In genomic region chr1:8200317-8201115, GRCh38 we compare ENCODE assay signal across 21 cellular contexts.
DNase-seq lines count a peak whose midpoint lies in the region; ATAC-seq, FAIRE-seq and TF ChIP-seq lines count a peak whose summit lies in the region.
"Had no signal": no experiment of that assay in that cellular context is flagged by ENCODE, and none has a peak within 500 bp of the region (broad histone marks: within the 10 kb centered on the region; RNA-seq: fewer than 3 reads in every experiment).

No MANE protein-coding gene starts in this region.

- H3K4ac ChIP-seq in H1 (replicated peaks; ENCODE audit: insufficient read length, low read depth, low read length): no peak overlapping the region

- H3K4me1 Mint-ChIP-seq in nephron: peaks cover 55% of the 10 kb centered on the region
- H3K4me1 Mint-ChIP-seq in naive thymus-derived CD4-positive, alpha-beta T cell: peaks cover 0 to 8% (median 3%) of the 10 kb centered on the region in 7 donors

- H3K4me2 ChIP-seq in PC-3 (ENCODE audit: low read length) (no peak overlapping the region), H1 (ENCODE audit: insufficient read depth in 1 of 2, low read depth in 2 of 2, low read length in 2 of 2) (no peak overlapping the region)

- H3K9me3 ChIP-seq in PC-3 (ENCODE audit: low read length) (no peaks in the 10 kb centered on the region), H1 (ENCODE audit: insufficient read depth in 2 of 2, low read depth in 1 of 2, low read length in 1 of 2) (no peaks in the 10 kb centered on the region), stomach smooth muscle (ENCODE audit: control insufficient read depth in 2 of 2, low read length in 2 of 2) (no peaks in the 10 kb centered on the region)
- H3K9me3 ChIP-seq in naive thymus-derived CD4-positive, alpha-beta T cell (ENCODE audit: control insufficient read depth in 2 of 3, low read length in 3 of 3): no peaks in the 10 kb centered on the region
- H3K9me3 ChIP-seq: gastrocnemius medialis, tibial nerve had no signal

- no TSS peak for BruUV-seq in PC-3 (replicated peaks; lab: Mats Ljungman, UMichigan)

- H4K5ac ChIP-seq in H1 (ENCODE audit: insufficient read length, low read depth, low read length): no peak overlapping the region

- no peak for TF ChIP-seq EP300 in H1 (IDR thresholded peaks at IDR 0.05; ENCODE audit: borderline replicate concordance in 1 of 2, low read depth in 2 of 2, low read length in 2 of 2)

- peak overlapping the region in 1 of 3 experiments; percentile 37 for H3K4me3 Mint-ChIP-seq in nephron
- no peak overlapping the region for H3K4me3 Mint-ChIP-seq in naive thymus-derived CD4-positive, alpha-beta T cell

- no peak overlapping the region for H2BK20ac ChIP-seq in H1 (ENCODE audit: low read length)

- TF ChIP-seq POLR2A in H1 (IDR thresholded peaks at IDR 0.05; ENCODE audit: control extremely low read depth in 1 of 2, low read depth in 2 of 2, low read length in 2 of 2): no peak

- H3K79me2 ChIP-seq in PC-3 (ENCODE audit: low read length) (0 out of 2 replicates have a peak, but pooled peaks cover 3% of the 10 kb centered on the region), H1 (ENCODE audit: control insufficient read depth in 1 of 2, insufficient read depth in 2 of 2, low read length in 2 of 2) (no peaks in the 10 kb centered on the region)

- H3K27ac ChIP-seq in PC-3 (ENCODE audit: low read length) (0 out of 2 replicates have a peak overlapping the region, but pooled peaks have one; percentile 6), H1 (ENCODE audit: low read depth, low read length) (no peak overlapping the region), stomach smooth muscle (ENCODE audit: low read length) (peak overlapping the region; percentile 100)
- H3K27ac ChIP-seq in naive thymus-derived CD4-positive, alpha-beta T cell (ENCODE audit: low read depth, low read length): no peak overlapping the region

- H3K56ac ChIP-seq in H1 (replicated peaks; ENCODE audit: insufficient read length, low read depth, low read length): no peak overlapping the region

- no peaks in the 10 kb centered on the region for H4K20me1 ChIP-seq in PC-3 (ENCODE audit: low read length)
- no peaks in the 10 kb centered on the region for H4K20me1 ChIP-seq in H1 (replicated peaks in 1 of 2; ENCODE audit: control insufficient read depth in 1 of 2, insufficient read depth in 2 of 2, low read length in 2 of 2)

- H2BK15ac ChIP-seq in H1 (ENCODE audit: low read length): 0 out of 2 replicates have a peak overlapping the region, but pooled peaks have one; percentile 5

- no peak for ATAC-seq in PC-3
- no peak for ATAC-seq in HG02973 (IDR thresholded peaks at IDR 0.05; ENCODE audit: unreplicated experiment)
- ATAC-seq in naive thymus-derived CD4-positive, alpha-beta T cell: no peak
- ATAC-seq: gastrocnemius medialis, left colon had no signal

- H2AFZ ChIP-seq in PC-3 (ENCODE audit: low read length): no peak overlapping the region
- H2AFZ ChIP-seq in H1 (ENCODE audit: low read length): no peak overlapping the region

- no peak overlapping the region for H3K9ac ChIP-seq in PC-3 (ENCODE audit: low read length)
- H3K9ac ChIP-seq in H1 (replicated peaks in 1 of 4; ENCODE audit: extremely low read depth in 1 of 4, low read depth in 3 of 4, low read length in 3 of 4): no peak overlapping the region
- peak overlapping the region; percentile 71 to 92 for H3K9ac ChIP-seq in stomach smooth muscle (ENCODE audit: low read length in 2 of 2)

- TF ChIP-seq RAD21 in H1 (IDR thresholded peaks at IDR 0.05 in 1 of 2, conservative IDR thresholded peaks at IDR 0.05 in 1 of 2; ENCODE audit: low read depth in 2 of 2, low read length in 2 of 2): no peak

- peaks cover 9% of the 10 kb centered on the region for H3F3A ChIP-seq in PC-3 (ENCODE audit: low read length, unreplicated experiment)

- H3K27me3 Mint-ChIP-seq in nephron (ENCODE audit: low read depth): peaks cover 7% of the 10 kb centered on the region
- no peaks in the 10 kb centered on the region for H3K27me3 Mint-ChIP-seq in naive thymus-derived CD4-positive, alpha-beta T cell

- intact Hi-C loops in PC-3 (cut with micrococcal nuclease): no loop called here
- intact Hi-C loops in naive thymus-derived CD4-positive, alpha-beta T cell (cut with micrococcal nuclease): no loop called here

- 95% methylated on average over 17 of the region's 18 CpGs; no CpG with 5 or more reads in 1 of the 2 experiments for WGBS in H1 (ENCODE audit: extremely low coverage in 1 of 2, insufficient coverage in 1 of 2, insufficient read length in 1 of 2, insufficient replicate concordance in 2 of 2, low coverage in 1 of 2, low lambda C conversion rate in 2 of 2, missing lambda C conversion rate in 1 of 2), 2 experiments

- POLR2A ChIA-PET in PC-3 (lab: Charles Lee; ENCODE audit: unreplicated experiment): no interaction called here
- POLR2A ChIA-PET in H1 (lab: Charles Lee; ENCODE audit: partially characterized antibody): interaction anchor here (0.7 to 1.4 kb wide), 2 partner anchors 33 to 1013 kb away, joined by 3 read pairs; no protein-coding TSS in a partner anchor
- POLR2A ChIA-PET in naive thymus-derived CD4-positive, alpha-beta T cell (lab: Charles Lee): interaction anchor here (0.6 kb wide), 1 partner anchor 87 kb away, joined by 5 read pairs; no protein-coding TSS in a partner anchor

- H3K36me3 ChIP-seq in PC-3 (ENCODE audit: low read depth, low read length) (no peaks in the 10 kb centered on the region), H1 (ENCODE audit: control insufficient read depth in 2 of 4, insufficient read depth in 4 of 4, low read length in 3 of 4) (no peaks in the 10 kb centered on the region), stomach smooth muscle (ENCODE audit: control insufficient read depth in 2 of 2, insufficient read depth in 2 of 2, low read length in 2 of 2) (no peaks in the 10 kb centered on the region)
- no peaks in the 10 kb centered on the region for H3K36me3 ChIP-seq in naive thymus-derived CD4-positive, alpha-beta T cell (ENCODE audit: control insufficient read depth in 2 of 3, insufficient read depth in 3 of 3, low read length in 3 of 3)
- H3K36me3 ChIP-seq: gastrocnemius medialis, tibial nerve had no signal

- H2AK5ac ChIP-seq in H1 (ENCODE audit: low read depth, low read length): no peak overlapping the region

- no peak overlapping the region for H3K14ac ChIP-seq in H1 (ENCODE audit: insufficient read length)

- CTCF ChIA-PET in PC-3 (lab: Charles Lee): no interaction called here
- CTCF ChIA-PET in H1 (lab: Charles Lee; ENCODE audit: partially characterized antibody): interaction anchor here (0.6 to 3.8 kb wide), 7 partner anchors 12 to 628 kb away, joined by 3 to 16 read pairs (median 3); no protein-coding TSS in a partner anchor
- CTCF ChIA-PET in naive thymus-derived CD4-positive, alpha-beta T cell (lab: Charles Lee): no interaction called here

- H3K4me3 ChIP-seq in PC-3 (ENCODE audit: low read length): no peak overlapping the region
- no peak overlapping the region for H3K4me3 ChIP-seq in H1 (ENCODE audit: extremely low read depth in 1 of 4, insufficient read depth in 2 of 4, low read depth in 3 of 4, low read length in 4 of 4)
- no peak overlapping the region for H3K4me3 ChIP-seq in stomach smooth muscle (ENCODE audit: low read length in 2 of 2)
- no peak overlapping the region for H3K4me3 ChIP-seq in naive thymus-derived CD4-positive, alpha-beta T cell (ENCODE audit: low read length)
- H3K4me3 ChIP-seq: gastrocnemius medialis, tibial nerve had no signal

- H4K91ac ChIP-seq in H1 (replicated peaks; ENCODE audit: insufficient read length, low read length): peak overlapping the region; percentile 22

- no peaks in the 10 kb centered on the region for H3K36me3 Mint-ChIP-seq in nephron (ENCODE audit: low read depth)
- peaks cover 0 to 4% (median 2%) of the 10 kb centered on the region in 5 donors for H3K36me3 Mint-ChIP-seq in naive thymus-derived CD4-positive, alpha-beta T cell

- no peak overlapping the region for H4K8ac ChIP-seq in H1 (ENCODE audit: extremely low read depth, insufficient read depth, low read length)

- peak overlapping the region in 2 of 3 experiments; percentile 0 to 50 for H3K27ac Mint-ChIP-seq in nephron
- peak overlapping the region in 1 of 9 donors; percentile 22 for H3K27ac Mint-ChIP-seq in naive thymus-derived CD4-positive, alpha-beta T cell

- DNase-seq in PC-3 (no peak), H1 (ENCODE audit: low read depth in 1 of 2, low spot score in 2 of 2) (no peak), NCI-H1436 treated with DMSO at 0.1 percent for 48 hours (lab: John Stamatoyannopoulos, UW) (no peak)
- no peak for DNase-seq in effector CD4-positive, alpha-beta T cell
- no peak for DNase-seq in naive thymus-derived CD4-positive, alpha-beta T cell
- DNase-seq: activated CD4-positive, alpha-beta T cell treated with anti-CD3 and anti-CD28 coated beads, Interleukin-2, amount 50 U/mL, for 48 hours; activated naive CD4-positive, alpha-beta T cell treated with Interleukin-2 at 50 U/mL for 16 hours; activated T-cell treated with anti-CD3 and anti-CD28 coated beads for 4 hours; gastrocnemius medialis; left colon; NCI-H2029; NCI-H446 treated with DMSO at 0.1 percent for 48 hours; Right ventricle myocardium superior; stimulated activated CD4-positive, alpha-beta T cell treated with anti-CD3 and anti-CD28 coated beads, Interleukin-12 subunit alpha, Interleukin-12 subunit beta, amount 100 ng/mL, for 4 hours had no signal

- no peaks in the 10 kb centered on the region for H3K9me2 ChIP-seq in PC-3 (replicated peaks; ENCODE audit: low read length)

- H3K4me1 ChIP-seq in PC-3 (ENCODE audit: insufficient read depth, low read length): peaks cover 64% of the 10 kb centered on the region
- peaks cover 5 to 12% (median 8%) of the 10 kb centered on the region in 4 experiments; a peak in 6 of 7 replicates for H3K4me1 ChIP-seq in H1 (replicated peaks in 1 of 4; ENCODE audit: control insufficient read depth in 3 of 4, insufficient read depth in 4 of 4, low read length in 3 of 4)
- peaks cover 67% of the 10 kb centered on the region for H3K4me1 ChIP-seq in stomach smooth muscle (ENCODE audit: control insufficient read depth, insufficient read depth, low read length)
- no peaks in the 10 kb centered on the region for H3K4me1 ChIP-seq in naive thymus-derived CD4-positive, alpha-beta T cell (ENCODE audit: control insufficient read depth in 2 of 2, insufficient read depth in 2 of 2, low read length in 2 of 2)

- H2BK5ac ChIP-seq in H1 (ENCODE audit: low read depth, low read length): no peak overlapping the region

- TF ChIP-seq CTCF in PC-3 (conservative IDR thresholded peaks at IDR 0.05; ENCODE audit: low read depth, low read length): no peak
- no peak for TF ChIP-seq CTCF in H1 (IDR thresholded peaks at IDR 0.05; ENCODE audit: control extremely low read depth in 1 of 3, insufficient read depth in 1 of 3, low read depth in 1 of 3, low read length in 3 of 3)
- TF ChIP-seq CTCF in nephron (IDR thresholded peaks at IDR 0.05; ENCODE audit: unreplicated experiment in 3 of 3): no peak

- peak overlapping the region; percentile 50; the same call in 1 of the 2 replicates for H2BK12ac ChIP-seq in H1 (ENCODE audit: low read depth, low read length)

- H3K23me2 ChIP-seq in H1 (ENCODE audit: low read depth, low read length): no peaks in the 10 kb centered on the region

- H3K23ac ChIP-seq in H1 (ENCODE audit: insufficient read length): no peak overlapping the region

- H3K9me3 Mint-ChIP-seq in nephron: no peaks in the 10 kb centered on the region
- no peaks in the 10 kb centered on the region for H3K9me3 Mint-ChIP-seq in naive thymus-derived CD4-positive, alpha-beta T cell

- no peaks in the 10 kb centered on the region for H3K79me1 ChIP-seq in H1 (ENCODE audit: low read depth, low read length)

- H3K27me3 ChIP-seq in PC-3 (ENCODE audit: low read length): no peaks in the 10 kb centered on the region
- no peaks in the 10 kb centered on the region for H3K27me3 ChIP-seq in H1 (replicated peaks in 1 of 4; ENCODE audit: control insufficient read depth in 3 of 4, extremely low read depth in 1 of 4, insufficient read depth in 3 of 4, low read length in 3 of 4)
- H3K27me3 ChIP-seq in stomach smooth muscle (ENCODE audit: control insufficient read depth in 1 of 2, insufficient read depth in 2 of 2, low read length in 2 of 2): no peaks in the 10 kb centered on the region
- no peaks in the 10 kb centered on the region for H3K27me3 ChIP-seq in naive thymus-derived CD4-positive, alpha-beta T cell (ENCODE audit: control insufficient read depth in 2 of 2, insufficient read depth in 2 of 2, low read length in 2 of 2)
- H3K27me3 ChIP-seq: gastrocnemius medialis, tibial nerve had no signal

- H2BK120ac ChIP-seq in H1 (replicated peaks; ENCODE audit: low read depth, low read length): no peak overlapping the region

- no peak for FAIRE-seq in H1 (lab: Jason Lieb, UNC)
- FAIRE-seq: astrocyte, colon, H54 had no signal

- no peak overlapping the region for H3K18ac ChIP-seq in H1 (ENCODE audit: extremely low read depth, low read length)

Comparison
In these comparisons a context has a peak if more than half of its experiments do, and no peak if none do; other contexts are left out.
1. H3K27ac ChIP-seq: peak in PC-3 (single experiment) and stomach smooth muscle (single experiment); none in H1 (single experiment) and naive thymus-derived CD4-positive, alpha-beta T cell (single experiment).
2. H3K9ac ChIP-seq: peak in stomach smooth muscle (2 of 2); none in PC-3 (single experiment) and H1 (0 of 4).